18 cellular contexts compared by ENCODE assay signal in genomic region chr1:235030919-235031596, GRCh38.
"Had no signal": no experiment of that assay in that cellular context is flagged by ENCODE, and none has a peak within 500 bp of the region (broad histone marks: within the 10 kb centered on the region; RNA-seq: fewer than 3 reads in every experiment).

No MANE protein-coding gene starts in this region.

- H3K27ac Mint-ChIP-seq: activated B cell treated with CpG ODN at 0.5 μM for 24 hours, T-cell had no signal

- H3K4me3 Mint-ChIP-seq: activated B cell treated with CpG ODN at 0.5 μM for 24 hours; central memory CD8-positive, alpha-beta T cell; stimulated activated naive CD8-positive, alpha-beta T cell treated with anti-CD3 and anti-CD28 coated beads, Interleukin-15, Interleukin-2, amounts not matched to agents 100 ng/mL and 50 ng/mL, for 24 hours; T-cell had no signal

- H3K4me3 ChIP-seq: ascending aorta, colonic mucosa, lung, suprapubic skin, transverse colon, vagina had no signal

- H3K27me3 ChIP-seq: ascending aorta, colonic mucosa, foreskin keratinocyte, suprapubic skin, transverse colon, vagina had no signal

- H3K27ac ChIP-seq: ascending aorta, colonic mucosa, foreskin keratinocyte, suprapubic skin, transverse colon, vagina had no signal

- H3K4me1 Mint-ChIP-seq: central memory CD8-positive, alpha-beta T cell had no signal

- H3K36me3 ChIP-seq: ascending aorta, colonic mucosa, suprapubic skin, transverse colon, vagina had no signal

- H3K9me3 Mint-ChIP-seq: activated B cell treated with CpG ODN at 0.5 μM for 24 hours; central memory CD8-positive, alpha-beta T cell; stimulated activated naive CD8-positive, alpha-beta T cell treated with anti-CD3 and anti-CD28 coated beads, Interleukin-15, Interleukin-2, amounts not matched to agents 100 ng/mL and 50 ng/mL, for 24 hours had no signal

- DNase-seq: activated B cell treated with CpG ODN at 0.5 μM for 24 hours; activated CD4-positive, alpha-beta T cell treated with anti-CD3 and anti-CD28 coated beads for 48 hours; activated CD8-positive, alpha-beta memory T cell treated with anti-CD3 and anti-CD28 coated beads for 24 hours; activated CD8-positive, alpha-beta memory T cell treated with anti-CD3 and anti-CD28 coated beads, Interleukin-2, amount 50 U/mL, for 48 hours; activated naive CD4-positive, alpha-beta T cell treated with Interleukin-2 at 50 U/mL for 16 hours; colonic mucosa; foreskin keratinocyte; glutamatergic neuron; hippocampal formation; midbrain; T-cell; transverse colon had no signal

- H3K36me3 Mint-ChIP-seq: T-cell had no signal

- H3K27me3 Mint-ChIP-seq: activated B cell treated with CpG ODN at 0.5 μM for 24 hours; central memory CD8-positive, alpha-beta T cell; stimulated activated naive CD8-positive, alpha-beta T cell treated with anti-CD3 and anti-CD28 coated beads, Interleukin-15, Interleukin-2, amounts not matched to agents 100 ng/mL and 50 ng/mL, for 24 hours; T-cell had no signal

- H3K4me1 ChIP-seq: ascending aorta, colonic mucosa, suprapubic skin, vagina had no signal

- H3K9me3 ChIP-seq: ascending aorta, colonic mucosa, transverse colon, vagina had no signal
